15 cellular contexts compared by ENCODE assay signal in the genomic region with DNA sequence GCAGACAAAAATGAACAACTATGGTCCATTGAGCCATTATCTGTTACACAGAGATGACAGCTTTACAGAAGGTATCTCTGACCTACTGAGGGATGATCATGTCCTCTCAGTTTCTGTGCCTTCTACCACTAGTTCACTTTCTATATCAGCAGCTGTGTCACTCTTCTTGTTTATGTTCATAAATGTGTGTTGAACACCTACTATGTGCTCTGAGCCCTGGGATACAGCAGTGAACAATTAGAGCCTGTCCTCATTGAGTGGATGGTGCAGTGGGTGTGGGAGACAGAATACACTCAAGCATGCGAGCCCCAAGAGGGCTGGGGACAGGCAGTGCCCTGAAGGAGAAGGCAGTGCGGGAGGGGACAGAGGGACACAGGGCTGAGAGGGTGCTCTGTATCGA.
"Had no signal": no experiment of that assay in that cellular context is flagged by ENCODE, and none has a peak within 500 bp of the region (broad histone marks: within the 10 kb centered on the region; RNA-seq: fewer than 3 reads in every experiment).

No MANE protein-coding gene starts in this region.

- H2AFZ ChIP-seq: hepatocyte had no signal

- H3K4me2 ChIP-seq: hepatocyte had no signal

- H3K27me3 ChIP-seq: foreskin keratinocyte, hepatocyte, ovary, right atrium auricular region, testis, tibial nerve had no signal

- H3K4me3 ChIP-seq: hepatocyte, ovary, right atrium auricular region, testis, tibial nerve had no signal

- H3K27me3 Mint-ChIP-seq: naive thymus-derived CD4-positive, alpha-beta T cell had no signal

- H3K4me1 Mint-ChIP-seq: nephron progenitor cell had no signal

- ATAC-seq: foreskin keratinocyte; left colon; naive thymus-derived CD4-positive, alpha-beta T cell had no signal

- H3K9me3 Mint-ChIP-seq: nephron progenitor cell had no signal

- H3K79me2 ChIP-seq: hepatocyte had no signal

- H3K36me3 ChIP-seq: ovary had no signal

- DNase-seq: effector memory CD4-positive, alpha-beta T cell; foreskin keratinocyte; head of caudate nucleus; kidney; left colon; naive thymus-derived CD4-positive, alpha-beta T cell; nephron progenitor cell; ovary; small intestine; stimulated activated CD4-positive, alpha-beta T cell treated with anti-CD3 and anti-CD28 coated beads, Interleukin-12 subunit alpha, Interleukin-12 subunit beta, amount 100 ng/mL, for 4 hours; stimulated activated naive CD4-positive, alpha-beta T cell treated with Interleukin-2 at 50 U/mL for 16 hours; testis had no signal

- H3K27ac Mint-ChIP-seq: nephron progenitor cell had no signal

- H3K4me3 Mint-ChIP-seq: naive thymus-derived CD4-positive, alpha-beta T cell; nephron progenitor cell had no signal

- FAIRE-seq: kidney, small intestine had no signal

- H3K9me3 ChIP-seq: ovary, right atrium auricular region, testis, tibial nerve had no signal

- H3K27ac ChIP-seq: foreskin keratinocyte, hepatocyte, ovary, right atrium auricular region, testis, tibial nerve had no signal

- H3K4me1 ChIP-seq: foreskin keratinocyte, right atrium auricular region, tibial nerve had no signal
